In genomic region chr14:81435048-81435577, GRCh38 we compare ENCODE assay signal across 8 cellular contexts. TPM values are rescaled to one million over a fixed set of nuclear protein-coding genes. Genes with fewer than 3 reads are reported as not detected.
DNase-seq lines count a peak whose midpoint lies in the region; ATAC-seq and TF ChIP-seq lines count a peak whose summit lies in the region.

No MANE protein-coding gene starts in this region.

- no peaks in the 10 kb centered on the region for H3K9me3 ChIP-seq in CD8-positive, alpha-beta memory T cell (ENCODE audit: low read length)
- no peaks in the 10 kb centered on the region for H3K9me3 ChIP-seq in NT2/D1 (ENCODE audit: insufficient read depth, low read length)
- H3K9me3 ChIP-seq in neutrophil, result no peaks in the 10 kb centered on the region

- H3K36me3 ChIP-seq in CD8-positive, alpha-beta memory T cell (ENCODE audit: insufficient read depth, low read length), result no peaks in the 10 kb centered on the region
- H3K36me3 ChIP-seq in NT2/D1 (ENCODE audit: insufficient read depth, insufficient read length, low read length) (no peaks in the 10 kb centered on the region), neutrophil (no peaks in the 10 kb centered on the region)

- peak overlapping the region; percentile 78 to 88 (median 79) for H3K4me3 Mint-ChIP-seq in CD8-positive, alpha-beta memory T cell

- H3K4me1 ChIP-seq in CD8-positive, alpha-beta memory T cell (ENCODE audit: insufficient read depth, low read length), result peaks cover 11% of the 10 kb centered on the region
- H3K4me1 ChIP-seq in NT2/D1 (ENCODE audit: insufficient read depth, insufficient read length) (peaks cover 2% of the 10 kb centered on the region), neutrophil (ENCODE audit: control insufficient read depth in 1 of 2, insufficient read depth in 1 of 2, low read depth in 1 of 2, low read length in 1 of 2) (peaks cover 16 to 20% of the 10 kb centered on the region in 2 experiments)

- peak overlapping the region; percentile 79 for H3K9ac ChIP-seq in NT2/D1 (ENCODE audit: insufficient read length, low read depth)

- ATAC-seq in GM19455 (IDR thresholded peaks at IDR 0.05; ENCODE audit: unreplicated experiment) (no peak), GM21825 (IDR thresholded peaks at IDR 0.05; ENCODE audit: unreplicated experiment) (no peak)

- H3K27me3 Mint-ChIP-seq in CD8-positive, alpha-beta memory T cell, result peaks cover 55 to 76% of the 10 kb centered on the region in 2 donors

- CTCF ChIA-PET in CD8-positive, alpha-beta memory T cell (lab: Charles Lee), result interaction anchor here (1.1 kb wide), 1 partner anchor 19 kb away, joined by 3 read pairs; no protein-coding TSS in a partner anchor

- H3K27me3 ChIP-seq in CD8-positive, alpha-beta memory T cell (ENCODE audit: insufficient read depth, low read length, poor library complexity, severe bottlenecking), result peaks cover 47% of the 10 kb centered on the region
- H3K27me3 ChIP-seq in NT2/D1 (ENCODE audit: insufficient read depth, insufficient read length) (peaks cover 34% of the 10 kb centered on the region), neutrophil (peaks cover 83% of the 10 kb centered on the region)

- peak overlapping the region in 1 of 8 donors; percentile 17 for H3K27ac Mint-ChIP-seq in CD8-positive, alpha-beta memory T cell

- no peak for DNase-seq in CD8-positive, alpha-beta memory T cell
- no peak for DNase-seq in NT2/D1 (ENCODE audit: low read depth, low spot score)
- DNase-seq in epithelial cell of proximal tubule (ENCODE audit: low read depth), result no peak
- no peak for DNase-seq in effector CD4-positive, alpha-beta T cell
- DNase-seq in superior temporal gyrus (ENCODE audit: extremely low spot score), result no peak

- H3K9me3 Mint-ChIP-seq in CD8-positive, alpha-beta memory T cell, result no peaks in the 10 kb centered on the region

- H3K4me1 Mint-ChIP-seq in CD8-positive, alpha-beta memory T cell, result peaks cover 12 to 19% (median 16%) of the 10 kb centered on the region in 3 donors

- peak overlapping the region; percentile 27 for H3K27ac ChIP-seq in CD8-positive, alpha-beta memory T cell (ENCODE audit: low read depth, low read length)
- no peak overlapping the region for H3K27ac ChIP-seq in neutrophil

- no peaks in the 10 kb centered on the region for H3K36me3 Mint-ChIP-seq in CD8-positive, alpha-beta memory T cell

- H3K4me3 ChIP-seq in CD8-positive, alpha-beta memory T cell (ENCODE audit: low read length), result peak overlapping the region; percentile 56
- H3K4me3 ChIP-seq in NT2/D1 (ENCODE audit: insufficient read length, low read depth), result peak overlapping the region; percentile 69
- H3K4me3 ChIP-seq in epithelial cell of proximal tubule (ENCODE audit: low read depth, low read length), result peak overlapping the region; percentile 79
- H3K4me3 ChIP-seq in neutrophil (ENCODE audit: low read depth in 1 of 2, low read length in 1 of 2), result peak overlapping the region; percentile 39 to 63

- TF ChIP-seq CTCF in epithelial cell of proximal tubule (conservative IDR thresholded peaks at IDR 0.05; ENCODE audit: low read depth, low read length) (no peak), neutrophil (IDR thresholded peaks at IDR 0.05) (no peak)

- POLR2A ChIA-PET in CD8-positive, alpha-beta memory T cell (lab: Charles Lee), result no interaction called here

RNA-seq across cellular contexts. Expression of gene STON2, which starts 35.0 kb away (rescaled TPM):
- total RNA-seq in CD8-positive, alpha-beta memory T cell, result under 1 TPM in 1 of 2 experiments, not detected in 1; 0.22 TPM
- not detected for polyA plus RNA-seq in CD8-positive, alpha-beta memory T cell
- total RNA-seq in epithelial cell of proximal tubule, result 3.2 and 6.8 TPM in 2 replicates
